In the genomic region with DNA sequence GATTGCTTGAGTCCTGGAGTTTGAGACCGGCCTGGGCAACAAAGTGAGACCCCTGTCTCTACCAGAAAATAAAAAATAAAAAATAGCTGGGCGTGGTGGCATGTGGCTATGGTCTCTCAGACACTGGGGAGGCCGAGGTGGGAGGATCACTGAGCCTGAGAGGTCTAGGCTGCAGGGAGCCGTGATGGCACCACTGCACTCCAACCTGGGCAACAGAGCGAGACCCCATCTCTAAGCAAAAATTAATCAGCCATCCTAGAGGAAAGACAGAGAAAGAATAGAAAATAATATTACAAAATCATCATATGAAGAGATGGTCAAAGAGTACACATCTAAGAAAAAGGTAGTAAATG, we compare ENCODE assay signal across 16 cellular contexts. TPM values are rescaled to one million over a fixed set of nuclear protein-coding genes. Genes with fewer than 3 reads are reported as not detected.
DNase-seq lines count a peak whose midpoint lies in the region; ATAC-seq, FAIRE-seq and TF ChIP-seq lines count a peak whose summit lies in the region.
"Had no signal": no experiment of that assay in that cellular context is flagged by ENCODE, and none has a peak within 500 bp of the region (broad histone marks: within the 10 kb centered on the region; RNA-seq: fewer than 3 reads in every experiment).

No MANE protein-coding gene starts in this region.

- no peaks in the 10 kb centered on the region for H3K36me3 ChIP-seq in body of pancreas (replicated peaks in 1 of 2; ENCODE audit: insufficient read depth in 1 of 2, low read depth in 2 of 2)
- H3K36me3 ChIP-seq in right lobe of liver: no peaks in the 10 kb centered on the region
- no peaks in the 10 kb centered on the region for H3K36me3 ChIP-seq in pancreas
- no peaks in the 10 kb centered on the region for H3K36me3 ChIP-seq in heart right ventricle
- H3K36me3 ChIP-seq in WERI-Rb-1: no peaks in the 10 kb centered on the region
- H3K36me3 ChIP-seq: HAP-1 had no signal

- H3K27ac ChIP-seq in body of pancreas (peak overlapping the region; percentile 68 to 79 (median 73)), right lobe of liver (peak overlapping the region in 2 of 3 donors; percentile 83 to 86), pancreas (peak overlapping the region; percentile 65 to 87 (median 80)), heart right ventricle (no peak overlapping the region), WERI-Rb-1 (no peak overlapping the region)
- H3K27ac ChIP-seq: A549 had no signal

- no peaks in the 10 kb centered on the region for H3K9me3 ChIP-seq in body of pancreas
- no peaks in the 10 kb centered on the region for H3K9me3 ChIP-seq in right lobe of liver
- H3K9me3 ChIP-seq in pancreas: no peaks in the 10 kb centered on the region
- H3K9me3 ChIP-seq in heart right ventricle: no peaks in the 10 kb centered on the region
- peaks cover 3% of the 10 kb centered on the region for H3K9me3 ChIP-seq in WERI-Rb-1 (ENCODE audit: severe bottlenecking)
- H3K9me3 ChIP-seq: A549, HAP-1 had no signal

- intact Hi-C loops in body of pancreas (cut with DNase I) (no loop called here), right lobe of liver (cut with DNase I) (no loop called here), pancreas (cut with DNase I) (no loop called here), heart right ventricle (cut with DNase I) (no loop called here)

- H3K4me1 ChIP-seq in body of pancreas (peaks cover 60% of the 10 kb centered on the region), right lobe of liver (peaks cover 0 to 54% (median 21%) of the 10 kb centered on the region in 4 donors), pancreas (peaks cover 11 to 22% (median 22%) of the 10 kb centered on the region in 3 donors), heart right ventricle (peaks cover 2 to 44% (median 25%) of the 10 kb centered on the region in 9 donors)

- WGBS in body of pancreas, 2 donors: 68 to 85% methylated on average over 5 of the region's 5 CpGs
- WGBS in right lobe of liver (ENCODE audit: insufficient coverage, low coverage, low lambda C conversion rate, missing lambda C conversion rate): 37% methylated on average over 4 of the region's 5 CpGs
- WGBS in pancreas, 2 donors: 66 to 73% methylated on average over 5 of the region's 5 CpGs
- WGBS in heart right ventricle, 2 donors: 90 to 98% methylated on average over 5 of the region's 5 CpGs

- H3K4me3 ChIP-seq in body of pancreas (no peak overlapping the region), right lobe of liver (no peak overlapping the region), pancreas (peak overlapping the region in 1 of 4 donors; percentile 20), heart right ventricle (no peak overlapping the region), WERI-Rb-1 (ENCODE audit: low read depth, low read length) (no peak overlapping the region)
- H3K4me3 ChIP-seq: A549, HAP-1 had no signal

- FAIRE-seq in pancreas (lab: Jason Lieb, UNC): no peak
- FAIRE-seq: A549, GM19239, H1 had no signal

- TF ChIP-seq CTCF in body of pancreas (IDR thresholded peaks at IDR 0.05) (no peak), right lobe of liver (IDR thresholded peaks at IDR 0.05) (no peak), pancreas (IDR thresholded peaks at IDR 0.05) (no peak), heart right ventricle (IDR thresholded peaks at IDR 0.05) (no peak), WERI-Rb-1 (IDR thresholded peaks at IDR 0.05; ENCODE audit: low read depth, low read length) (no peak)

- DNase-seq in body of pancreas: no peak
- DNase-seq in right lobe of liver: peak in 1 of 3 donors; percentile 24
- DNase-seq in pancreas: peak in 1 of 6 donors; percentile 19
- no peak for DNase-seq in heart right ventricle
- DNase-seq in HPDE6-E6E7 (ENCODE audit: extremely low spot score): no peak
- no peak for DNase-seq in WERI-Rb-1
- DNase-seq in AML-193 (lab: John Stamatoyannopoulos, UW): no peak
- DNase-seq: CD8-positive, alpha-beta T cell; COR-L47; DMS53; GF-D8; HFFc6 had no signal

- TF ChIP-seq POLR2A in body of pancreas (IDR thresholded peaks at IDR 0.05) (no peak), right lobe of liver (IDR thresholded peaks at IDR 0.05) (no peak)

- ATAC-seq in body of pancreas (no peak), right lobe of liver (no peak), pancreas (no peak), heart right ventricle (no peak)
- ATAC-seq: A549; CD8-positive, alpha-beta T cell had no signal

- H3K27me3 ChIP-seq in body of pancreas (no peaks in the 10 kb centered on the region), right lobe of liver (no peaks in the 10 kb centered on the region), pancreas (no peaks in the 10 kb centered on the region), heart right ventricle (peaks cover 0 to 22% (median 4%) of the 10 kb centered on the region in 7 donors), WERI-Rb-1 (ENCODE audit: insufficient read depth, low read depth, severe bottlenecking) (peaks cover 57% of the 10 kb centered on the region)

RNA-seq across cellular contexts. Expression of gene EPHB4, which starts 4.9 kb away (rescaled TPM):
- total RNA-seq in body of pancreas: 10 to 100 TPM; 33.6 to 46.4 TPM
- 10 to 100 TPM; 23.9 to 43.7 (median 36.8) TPM for total RNA-seq in right lobe of liver
- 10 to 100 TPM; 21.8 to 32.9 (median 27.5) TPM for total RNA-seq in pancreas
- 10 to 100 TPM; 15.8 to 20.5 TPM for polyA plus RNA-seq in pancreas
- total RNA-seq in heart right ventricle: 10 to 100 TPM; 13.8 to 41.6 (median 21.0) TPM
- 10 to 100 TPM; 14.4 to 27.6 TPM for polyA plus RNA-seq in heart right ventricle

RNA-seq across cellular contexts. Expression of gene SLC12A9, which starts 20.3 kb away (rescaled TPM):
- 10 to 100 TPM; 12.7 to 38.9 TPM for total RNA-seq in body of pancreas
- total RNA-seq in right lobe of liver: 10 to 100 TPM in 2 of 6 experiments, 1 to 10 TPM in 4; 7.1 to 10.6 (median 9.2) TPM
- total RNA-seq in pancreas: 10 to 100 TPM; 11.9 to 20.8 (median 13.9) TPM
- 10 to 100 TPM; 34.4 to 34.6 TPM for polyA plus RNA-seq in pancreas
- 10 to 100 TPM in 1 of 10 donors, 1 to 10 TPM in 9; 4.8 to 15.7 (median 6.9) TPM for total RNA-seq in heart right ventricle
- polyA plus RNA-seq in heart right ventricle: 10 to 100 TPM; 10.2 to 14.0 TPM

RNA-seq across cellular contexts. Expression of gene TRIP6, which starts 34.9 kb away (rescaled TPM):
- total RNA-seq in body of pancreas (10 to 100 TPM; 34.9 to 43.6 TPM), right lobe of liver (10 to 100 TPM; 21.4 to 58.6 (median 43.2) TPM), pancreas (10 to 100 TPM; 24.1 to 36.6 (median 33.1) TPM), heart right ventricle (10 to 100 TPM; 13.0 to 23.7 (median 17.7) TPM)
- polyA plus RNA-seq in pancreas (10 to 100 TPM; 41.7 to 57.6 TPM), heart right ventricle (10 to 100 TPM; 15.4 to 26.3 TPM)

RNA-seq across cellular contexts. Expression of gene SRRT, which starts 42.6 kb away (rescaled TPM):
- total RNA-seq in body of pancreas (10 to 100 TPM; 54.7 to 60.7 TPM), right lobe of liver (10 to 100 TPM; 22.4 to 65.7 (median 49.1) TPM), pancreas (10 to 100 TPM; 39.2 to 83.5 (median 50.0) TPM), heart right ventricle (10 to 100 TPM; 38.4 to 69.5 (median 49.6) TPM)
- polyA plus RNA-seq in pancreas (100 to 1,000 TPM; 139 to 179 TPM), heart right ventricle (10 to 100 TPM; 47.6 to 67.6 TPM)

RNA-seq across cellular contexts. Expression of gene UFSP1, which starts 57.3 kb away (rescaled TPM):
- total RNA-seq in body of pancreas: 1 to 10 TPM; 6.2 to 7.9 TPM
- 1 to 10 TPM; 1.0 to 3.4 (median 2.1) TPM for total RNA-seq in right lobe of liver
- total RNA-seq in pancreas: 1 to 10 TPM in 5 of 6 donors, under 1 TPM in 1; 0.83 to 3.2 (median 2.1) TPM
- 1 to 10 TPM; 5.2 to 6.3 TPM for polyA plus RNA-seq in pancreas
- total RNA-seq in heart right ventricle: 1 to 10 TPM in 9 of 10 donors, under 1 TPM in 1; 0.99 to 3.3 (median 1.7) TPM
- polyA plus RNA-seq in heart right ventricle: 1 to 10 TPM; 3.1 to 3.4 TPM

Comparison
In these comparisons a context has a peak if more than half of its experiments do, and no peak if none do; other contexts are left out.
1. H3K27ac ChIP-seq: peak in body of pancreas (4 of 4), right lobe of liver (2 of 3) and pancreas (4 of 4); none in heart right ventricle (0 of 10) and WERI-Rb-1 (single experiment).